11 cellular contexts compared by ENCODE assay signal in the genomic region with DNA sequence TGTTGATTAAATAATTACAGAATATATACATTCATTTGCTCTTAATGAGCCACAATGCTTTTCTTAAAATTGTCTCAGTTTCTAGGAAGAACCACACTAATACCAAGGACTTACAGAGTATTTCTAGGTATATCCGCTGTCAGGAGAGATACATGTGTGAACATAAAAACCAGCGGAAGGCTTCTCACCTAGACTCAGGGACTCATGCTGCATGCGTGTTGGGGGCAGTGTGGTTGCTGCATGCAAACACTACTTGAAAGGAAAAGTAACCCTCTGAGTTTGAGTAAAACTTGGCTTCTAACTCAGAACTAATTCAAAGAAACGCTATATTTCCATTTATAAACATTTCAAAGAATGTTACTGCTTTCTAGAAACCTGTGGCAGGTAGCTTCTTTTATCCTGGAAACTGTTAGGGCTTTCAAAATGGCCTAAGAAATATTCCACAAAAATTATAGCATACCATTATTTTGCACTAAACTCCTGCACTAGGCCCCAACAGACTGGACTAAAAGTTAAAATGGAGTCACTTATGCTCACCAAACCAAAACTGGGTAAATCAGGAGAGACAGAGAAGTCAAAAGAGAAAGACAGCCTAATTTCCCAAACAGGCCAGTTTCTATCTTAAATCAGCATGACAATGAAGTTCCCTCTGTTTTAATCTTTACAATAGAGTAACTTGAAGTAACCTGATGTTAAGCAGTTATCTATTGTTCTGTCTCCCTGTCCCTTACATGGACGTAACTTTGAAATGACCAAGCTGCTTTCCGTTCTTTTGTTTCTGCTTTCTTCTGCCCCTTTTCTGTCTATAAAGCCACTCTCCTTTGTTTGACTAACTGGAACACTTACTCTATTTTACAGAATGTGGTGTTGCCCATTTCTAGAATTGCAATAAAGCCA.
DNase-seq lines count a peak whose midpoint lies in the region; ATAC-seq lines count a peak whose summit lies in the region.
"Had no signal": no experiment of that assay in that cellular context is flagged by ENCODE, and none has a peak within 500 bp of the region (broad histone marks: within the 10 kb centered on the region; RNA-seq: fewer than 3 reads in every experiment).

No MANE protein-coding gene starts in this region.

- WGBS in HUES64, result 64% methylated on average over 6 of the region's 6 CpGs

- no peak overlapping the region for H3K4me3 ChIP-seq in HUES64 (ENCODE audit: low read length)
- H3K4me3 ChIP-seq in effector memory CD4-positive, alpha-beta T cell (ENCODE audit: insufficient read depth, low read depth, low read length, poor library complexity, severe bottlenecking), result no peak overlapping the region
- H3K4me3 ChIP-seq: smooth muscle cell had no signal

- no peaks in the 10 kb centered on the region for H3K36me3 ChIP-seq in HUES64 (ENCODE audit: insufficient read depth, low read length)
- no peaks in the 10 kb centered on the region for H3K36me3 ChIP-seq in effector memory CD4-positive, alpha-beta T cell (ENCODE audit: control insufficient read depth, insufficient read depth, low read length)

- peaks cover 44% of the 10 kb centered on the region for H3K4me1 ChIP-seq in HUES64 (ENCODE audit: insufficient read depth, low read length)
- H3K4me1 ChIP-seq in effector memory CD4-positive, alpha-beta T cell (ENCODE audit: control insufficient read depth, insufficient read depth, low read length, poor library complexity, severe bottlenecking), result peaks cover 44% of the 10 kb centered on the region

- 0 out of 2 replicates have a peak overlapping the region, but pooled peaks have one; percentile 4 for H3K9ac ChIP-seq in HUES64 (ENCODE audit: low read depth, low read length)

- no peaks in the 10 kb centered on the region for H3K27me3 ChIP-seq in HUES64 (ENCODE audit: insufficient read depth, low read length)
- no peaks in the 10 kb centered on the region for H3K27me3 ChIP-seq in effector memory CD4-positive, alpha-beta T cell (replicated peaks; ENCODE audit: control insufficient read depth, insufficient read depth, low read length, poor library complexity, severe bottlenecking)

- ATAC-seq in HG03045 (IDR thresholded peaks at IDR 0.05; ENCODE audit: unreplicated experiment), result no peak
- ATAC-seq: Right ventricle myocardium inferior had no signal

- no peaks in the 10 kb centered on the region for H3K9me3 ChIP-seq in HUES64 (ENCODE audit: insufficient read depth, low read depth, low read length)
- no peaks in the 10 kb centered on the region for H3K9me3 ChIP-seq in effector memory CD4-positive, alpha-beta T cell (ENCODE audit: control insufficient read depth, low read length)

- DNase-seq in activated CD8-positive, alpha-beta memory T cell treated with anti-CD3 and anti-CD28 coated beads for 4 hours (ENCODE audit: low read depth in 2 of 2), result peak; percentile 14 to 57
- peak in 2 of 3 donors; percentile 2 to 15 for DNase-seq in effector memory CD4-positive, alpha-beta T cell
- peak in 2 of 3 donors; percentile 27 to 59 for DNase-seq in stimulated activated CD4-positive, alpha-beta T cell treated with anti-CD3 and anti-CD28 coated beads, TNF-alpha, amount 100 ng/mL, for 48 hours (ENCODE audit: low read depth in 3 of 3)
- DNase-seq in NCI-H226 (no peak), NCI-H187 (lab: John Stamatoyannopoulos, UW) (no peak), HuH-7.5 (ENCODE audit: low spot score) (no peak)
- DNase-seq: NCI-H146 had no signal

- peak overlapping the region; percentile 61; the same call in 1 of the 2 replicates for H3K27ac ChIP-seq in HUES64 (ENCODE audit: low read depth, low read length)
- peak overlapping the region; percentile 51 for H3K27ac ChIP-seq in effector memory CD4-positive, alpha-beta T cell (ENCODE audit: insufficient read depth, low read length, poor library complexity, severe bottlenecking)

Comparison
In these comparisons a context has a peak if more than half of its experiments do, and no peak if none do; other contexts are left out.
1. DNase-seq: peak in activated CD8-positive, alpha-beta memory T cell treated with anti-CD3 and anti-CD28 coated beads for 4 hours (2 of 2), effector memory CD4-positive, alpha-beta T cell (2 of 3) and stimulated activated CD4-positive, alpha-beta T cell treated with anti-CD3 and anti-CD28 coated beads, TNF-alpha, amount 100 ng/mL, for 48 hours (2 of 3); none in NCI-H226 (single experiment), NCI-H187 (0 of 2) and HuH-7.5 (single experiment).